1 cellular context compared by ENCODE assay signal in the genomic region with DNA sequence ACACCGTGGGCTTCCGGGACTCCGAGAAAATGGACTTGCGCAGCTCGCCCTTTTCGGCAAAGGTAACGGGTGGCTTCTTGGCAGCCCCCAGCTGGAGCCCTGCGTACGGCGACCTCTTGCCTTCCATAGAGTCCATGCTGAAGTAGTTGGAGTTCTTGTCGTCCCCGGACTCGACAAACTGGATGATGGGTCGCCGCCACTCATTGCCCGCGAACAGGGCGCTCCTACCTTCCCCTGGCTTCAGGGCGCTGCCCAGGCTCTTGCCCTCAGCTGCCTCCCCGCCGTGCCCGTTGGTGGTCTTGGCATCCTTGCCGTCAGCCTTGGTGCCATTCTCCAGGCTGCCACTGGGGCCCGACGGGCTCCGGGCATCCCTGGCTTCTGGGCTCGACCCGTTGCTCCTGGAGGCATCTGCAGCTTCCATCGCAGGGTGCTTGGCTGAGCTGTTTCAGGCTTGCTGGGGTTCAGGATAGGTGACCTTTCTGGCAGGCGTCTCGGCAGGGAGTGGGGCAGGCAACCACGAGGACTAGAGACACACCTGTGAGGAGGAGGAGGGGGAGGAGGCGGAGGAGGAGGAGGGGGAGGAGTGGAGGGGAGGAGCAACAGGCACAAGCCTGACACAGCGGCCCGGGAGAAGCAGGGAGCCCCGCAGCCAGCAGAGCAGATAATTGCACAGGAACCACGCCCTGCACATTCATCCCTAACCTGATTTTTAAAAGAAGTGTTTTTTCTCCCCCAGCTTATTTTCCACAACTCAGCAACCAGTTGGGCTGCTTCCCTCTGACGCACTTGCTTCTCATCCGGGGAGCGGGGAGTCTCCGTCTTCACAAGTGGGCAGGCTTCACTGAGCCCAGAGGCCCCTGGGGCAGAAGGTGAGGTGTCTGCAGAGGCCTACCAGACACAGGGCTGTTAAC.
TF ChIP-seq lines count a peak whose summit lies in the region.

A gene with protein sequence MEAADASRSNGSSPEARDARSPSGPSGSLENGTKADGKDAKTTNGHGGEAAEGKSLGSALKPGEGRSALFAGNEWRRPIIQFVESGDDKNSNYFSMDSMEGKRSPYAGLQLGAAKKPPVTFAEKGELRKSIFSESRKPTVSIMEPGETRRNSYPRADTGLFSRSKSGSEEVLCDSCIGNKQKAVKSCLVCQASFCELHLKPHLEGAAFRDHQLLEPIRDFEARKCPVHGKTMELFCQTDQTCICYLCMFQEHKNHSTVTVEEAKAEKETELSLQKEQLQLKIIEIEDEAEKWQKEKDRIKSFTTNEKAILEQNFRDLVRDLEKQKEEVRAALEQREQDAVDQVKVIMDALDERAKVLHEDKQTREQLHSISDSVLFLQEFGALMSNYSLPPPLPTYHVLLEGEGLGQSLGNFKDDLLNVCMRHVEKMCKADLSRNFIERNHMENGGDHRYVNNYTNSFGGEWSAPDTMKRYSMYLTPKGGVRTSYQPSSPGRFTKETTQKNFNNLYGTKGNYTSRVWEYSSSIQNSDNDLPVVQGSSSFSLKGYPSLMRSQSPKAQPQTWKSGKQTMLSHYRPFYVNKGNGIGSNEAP (minus strand): TSS at position 503 of the 911 bp plus-strand sequence. CDS start 82 bp downstream, at position 421.

TF ChIP-seq in SK-N-SH, 30 proteins besides CTCF, POLR2A, EP300 and RAD21 (continued from another document):
- TF ChIP-seq, protein P1, sequence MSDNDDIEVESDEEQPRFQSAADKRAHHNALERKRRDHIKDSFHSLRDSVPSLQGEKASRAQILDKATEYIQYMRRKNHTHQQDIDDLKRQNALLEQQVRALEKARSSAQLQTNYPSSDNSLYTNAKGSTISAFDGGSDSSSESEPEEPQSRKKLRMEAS (IDR thresholded peaks at IDR 0.05; ENCODE audit: low read depth): no peak
- no peak for TF ChIP-seq NFIC (IDR thresholded peaks at IDR 0.05; ENCODE audit: borderline replicate concordance)
- TF ChIP-seq MXI1 (IDR thresholded peaks at IDR 0.05; ENCODE audit: low read depth, low read length): no peak
- no peak for TF ChIP-seq GATA2 (CRISPR knock-in tag; IDR thresholded peaks at IDR 0.05)
- no peak for TF ChIP-seq RXRA (IDR thresholded peaks at IDR 0.05; ENCODE audit: borderline replicate concordance, low read depth)
- no peak for TF ChIP-seq EZH2phosphoT487 (IDR thresholded peaks at IDR 0.05; ENCODE audit: borderline replicate concordance, low read depth)
- TF ChIP-seq, protein P2, sequence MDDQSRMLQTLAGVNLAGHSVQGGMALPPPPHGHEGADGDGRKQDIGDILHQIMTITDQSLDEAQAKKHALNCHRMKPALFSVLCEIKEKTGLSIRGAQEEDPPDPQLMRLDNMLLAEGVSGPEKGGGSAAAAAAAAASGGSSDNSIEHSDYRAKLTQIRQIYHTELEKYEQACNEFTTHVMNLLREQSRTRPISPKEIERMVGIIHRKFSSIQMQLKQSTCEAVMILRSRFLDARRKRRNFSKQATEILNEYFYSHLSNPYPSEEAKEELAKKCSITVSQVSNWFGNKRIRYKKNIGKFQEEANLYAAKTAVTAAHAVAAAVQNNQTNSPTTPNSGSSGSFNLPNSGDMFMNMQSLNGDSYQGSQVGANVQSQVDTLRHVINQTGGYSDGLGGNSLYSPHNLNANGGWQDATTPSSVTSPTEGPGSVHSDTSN (IDR thresholded peaks at IDR 0.05): no peak
- no peak for TF ChIP-seq FOXM1 (IDR thresholded peaks at IDR 0.05; ENCODE audit: low read depth)
- no peak for TF ChIP-seq SIN3A (IDR thresholded peaks at IDR 0.05; ENCODE audit: borderline replicate concordance, low read depth, low read length)
- no peak for TF ChIP-seq CHD2 (IDR thresholded peaks at IDR 0.05; ENCODE audit: low read length, partially characterized antibody)
- no peak for TF ChIP-seq FOXJ3 (CRISPR knock-in tag; IDR thresholded peaks at IDR 0.05)
